ENCODE assay signal across 8 cellular contexts in genomic region chr9:17462869-17463464, GRCh38.
DNase-seq lines count a peak whose midpoint lies in the region; ATAC-seq and TF ChIP-seq lines count a peak whose summit lies in the region.

No MANE protein-coding gene starts in this region.

- H3K36me3 ChIP-seq in GM06990 (ENCODE audit: control insufficient read depth, insufficient read depth, low read length) (no peaks in the 10 kb centered on the region), body of pancreas (replicated peaks in 1 of 2; ENCODE audit: insufficient read depth in 1 of 2, low read depth in 2 of 2) (no peaks in the 10 kb centered on the region), upper lobe of right lung (peaks cover 7% of the 10 kb centered on the region)

- WGBS in body of pancreas, 2 donors: 39 to 41% methylated on average over 5 of the region's 5 CpGs

- H3K4me1 ChIP-seq in body of pancreas: no peaks in the 10 kb centered on the region
- H3K4me1 ChIP-seq in upper lobe of right lung: no peaks in the 10 kb centered on the region

- peak; percentile 71 for ATAC-seq in HG03175 (IDR thresholded peaks at IDR 0.05; ENCODE audit: unreplicated experiment)
- ATAC-seq in body of pancreas: no peak
- ATAC-seq in upper lobe of right lung: peak; percentile 64

- H3K9me3 ChIP-seq in body of pancreas (no peaks in the 10 kb centered on the region), upper lobe of right lung (no peaks in the 10 kb centered on the region)

- intact Hi-C loops in body of pancreas (cut with DNase I): loop anchor here (10.0 kb wide), 1 partner anchor 348 kb away; no protein-coding TSS in a partner anchor
- intact Hi-C loops in upper lobe of right lung (cut with DNase I): loop anchor here (10.0 kb wide), 1 partner anchor 348 kb away; no protein-coding TSS in a partner anchor

- H3K4me3 ChIP-seq in GM06990 (replicated peaks; ENCODE audit: low read depth, low read length) (no peak overlapping the region), body of pancreas (no peak overlapping the region), upper lobe of right lung (no peak overlapping the region)

- H3K27me3 ChIP-seq in GM06990 (replicated peaks; ENCODE audit: control insufficient read depth, insufficient read depth, low read length) (no peaks in the 10 kb centered on the region), body of pancreas (no peaks in the 10 kb centered on the region), upper lobe of right lung (no peaks in the 10 kb centered on the region)

- TF ChIP-seq CTCF in AG09319 (IDR thresholded peaks at IDR 0.05; ENCODE audit: low read depth, low read length): peak; percentile 64
- TF ChIP-seq CTCF in GM06990 (IDR thresholded peaks at IDR 0.05; ENCODE audit: insufficient read depth, low read length, poor library complexity, severe bottlenecking): peak; percentile 61
- TF ChIP-seq CTCF in body of pancreas (IDR thresholded peaks at IDR 0.05): peak; percentile 23 to 75 (median 70)
- TF ChIP-seq CTCF in upper lobe of right lung (IDR thresholded peaks at IDR 0.05): peak; percentile 82

- TF ChIP-seq POLR2A in body of pancreas (IDR thresholded peaks at IDR 0.05): no peak

- DNase-seq in AG09319 (ENCODE audit: extremely low read depth, low read depth) (peak; percentile 28), GM06990 (ENCODE audit: extremely low read depth, insufficient read length) (no peak), NCI-H446 treated with DMSO at 0.1 percent for 48 hours (lab: John Stamatoyannopoulos, UW) (peak; percentile 61), body of pancreas (peak; percentile 37 to 59 (median 43)), kidney tubule cell (ENCODE audit: low spot score) (peak; percentile 59), upper lobe of right lung (no peak), UCSD-AML1 (lab: John Stamatoyannopoulos, UW; ENCODE audit: unreplicated experiment) (no peak)

- no peak overlapping the region for H3K27ac ChIP-seq in body of pancreas
- no peak overlapping the region for H3K27ac ChIP-seq in upper lobe of right lung

Comparison
In these comparisons a context has a peak if more than half of its experiments do, and no peak if none do; other contexts are left out.
1. DNase-seq: peak in AG09319 (single experiment), NCI-H446 treated with DMSO at 0.1 percent for 48 hours (single experiment), body of pancreas (4 of 4) and kidney tubule cell (single experiment); none in GM06990 (single experiment), upper lobe of right lung (single experiment) and UCSD-AML1 (single experiment).
2. Peak in every context shown above with its lines, with median percentiles within 50 percentile points of each other: CTCF ChIP-seq.